Comparison of ENCODE assay signal across 24 cellular contexts in genomic region chr1:117335376-117336086, GRCh38.
"Had no signal": no experiment of that assay in that cellular context is flagged by ENCODE, and none has a peak within 500 bp of the region (broad histone marks: within the 10 kb centered on the region; RNA-seq: fewer than 3 reads in every experiment).

No MANE protein-coding gene starts in this region.

- H3K36me3 ChIP-seq: adrenal gland, breast epithelium, MG63 had no signal

- H3K4me3 ChIP-seq: adrenal gland, breast epithelium, MG63, PC-9 had no signal

- H3K27ac ChIP-seq: adrenal gland, breast epithelium, PC-9 had no signal

- DNase-seq: activated CD4-positive, alpha-beta T cell treated with anti-CD3 and anti-CD28 coated beads for 48 hours; activated CD4-positive, alpha-beta T cell treated with anti-CD3 and anti-CD28 coated beads, Interleukin-2, amount 50 U/mL, for 4 hours; activated CD4-positive, CD25-positive, alpha-beta regulatory T cell treated with anti-CD3 and anti-CD28 coated beads, Interleukin-2, amount 50 U/mL, for 72 hours; activated CD8-positive, alpha-beta memory T cell treated with anti-CD3 and anti-CD28 coated beads, Interleukin-2, amount 50 U/mL, for 48 hours; activated CD8-positive, alpha-beta T cell treated with anti-CD3 and anti-CD28 coated beads, Interleukin-2, amount 10 ng/mL, durations not matched to agents 7 days and 5 days; activated naive CD4-positive, alpha-beta T cell treated with anti-CD3 and anti-CD28 coated beads, Interleukin-2, amount 50 U/mL, for 16 hours; activated naive CD8-positive, alpha-beta T cell treated with anti-CD3 and anti-CD28 coated beads, Interleukin-2, amount 10 ng/mL, durations not matched to agents 7 days and 5 days; activated T-cell treated with anti-CD3 and anti-CD28 coated beads, Interleukin-2, amount 50 U/mL, for 1 hour; adrenal gland; aorta; NCI-H1105; NCI-H1436; NCI-H1694 treated with DMSO at 0.1 percent for 48 hours; NCI-H2029 treated with DMSO at 0.1 percent for 48 hours; NCI-H345; NCI-H510A; NCI-H526 treated with DMSO at 0.1 percent for 48 hours; PC-9; SIG-M5; T-helper 17 cell; T-helper 9 cell had no signal

- H3K27me3 ChIP-seq: adrenal gland, breast epithelium, MG63 had no signal

- H3K4me1 ChIP-seq: adrenal gland, breast epithelium had no signal

- H3K9me3 ChIP-seq: adrenal gland, breast epithelium had no signal

- H3K4me2 ChIP-seq: PC-9 had no signal

- ATAC-seq: activated CD8-positive, alpha-beta T cell treated with anti-CD3 and anti-CD28 coated beads, Interleukin-2, amount 10 ng/mL, durations not matched to agents 7 days and 5 days; T-helper 17 cell; WTC11 had no signal

- H2AFZ ChIP-seq: PC-9 had no signal
